In the genomic region with DNA sequence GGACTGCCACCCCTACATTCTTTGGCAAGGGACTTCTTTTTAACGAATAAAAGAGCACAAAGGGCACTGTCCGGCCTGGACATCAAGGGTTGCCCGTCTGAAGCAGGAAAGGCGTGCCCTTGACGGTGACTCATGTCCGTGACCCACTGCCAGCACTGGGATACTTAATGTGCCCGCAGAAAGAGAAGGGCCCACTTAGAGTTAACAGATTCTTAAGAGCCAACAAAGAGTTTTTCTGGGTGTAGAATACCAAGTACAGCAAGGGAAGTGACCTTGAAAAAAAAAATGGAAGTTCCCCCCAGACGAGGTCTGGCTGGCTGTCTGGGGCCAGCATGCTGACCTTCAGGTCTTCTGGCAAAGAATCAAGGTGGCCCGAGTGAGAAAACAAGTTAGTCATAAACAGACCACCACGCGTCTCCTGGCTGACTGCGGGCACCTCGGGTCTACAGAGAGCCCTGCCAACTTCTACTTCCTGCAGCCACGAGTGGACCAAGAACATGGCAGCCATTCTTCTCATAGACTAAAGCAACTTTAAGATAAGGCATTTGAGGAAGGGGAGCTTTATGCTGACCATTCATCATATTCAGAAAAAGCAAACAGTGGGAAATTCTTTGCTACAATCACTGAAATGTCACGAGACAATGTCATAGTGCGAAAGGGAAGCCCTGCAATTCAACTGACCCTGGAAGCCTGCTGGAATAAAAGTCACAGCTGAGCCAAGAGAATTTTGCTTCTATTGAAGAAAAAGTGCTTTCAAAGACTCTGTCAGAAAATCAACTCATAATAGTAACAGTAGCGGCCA, we compare ENCODE assay signal across 12 cellular contexts. TPM values are rescaled to one million over a fixed set of nuclear protein-coding genes. Genes with fewer than 3 reads are reported as not detected.
DNase-seq lines count a peak whose midpoint lies in the region; ATAC-seq and TF ChIP-seq lines count a peak whose summit lies in the region.
"Had no signal": no experiment of that assay in that cellular context is flagged by ENCODE, and none has a peak within 500 bp of the region (broad histone marks: within the 10 kb centered on the region; RNA-seq: fewer than 3 reads in every experiment).

No MANE protein-coding gene starts in this region.

- in situ Hi-C loops in GM13976 (cut with MboI; ENCODE audit: low sequenced_read_pairs, unreplicated experiment): no loop called here

- no peaks in the 10 kb centered on the region for H3K9me3 ChIP-seq in BLaER1
- H3K9me3 ChIP-seq in SJCRH30 (replicated peaks): no peaks in the 10 kb centered on the region
- no peaks in the 10 kb centered on the region for H3K9me3 ChIP-seq in ovary

- peaks cover 96% of the 10 kb centered on the region for H3K4me1 ChIP-seq in BLaER1
- peaks cover 30% of the 10 kb centered on the region for H3K4me1 ChIP-seq in SJCRH30
- H3K4me1 ChIP-seq in ovary (ENCODE audit: insufficient read depth): peaks cover 19% of the 10 kb centered on the region

- H3K27ac ChIP-seq in BLaER1: 0 out of 2 replicates have a peak overlapping the region, but pooled peaks have one; percentile 39
- 0 out of 2 replicates have a peak overlapping the region, but pooled peaks have one; percentile 88 for H3K27ac ChIP-seq in SJCRH30
- H3K27ac ChIP-seq in ovary: peak overlapping the region in 1 of 2 donors; percentile 6

- WGBS in ovary, 3 donors: 40 to 45% (median 44%) methylated on average over 17 of the region's 17 CpGs

- TF ChIP-seq POLR2A in ovary (IDR thresholded peaks at IDR 0.05): no peak

- no peaks in the 10 kb centered on the region for H3K27me3 ChIP-seq in BLaER1
- H3K27me3 ChIP-seq in SJCRH30: no peaks in the 10 kb centered on the region
- H3K27me3 ChIP-seq in ovary: no peaks in the 10 kb centered on the region

- no peak for TF ChIP-seq CTCF in ovary (IDR thresholded peaks at IDR 0.05)
- no peak for TF ChIP-seq CTCF in GM13976 (IDR thresholded peaks at IDR 0.05; ENCODE audit: borderline replicate concordance, control extremely low read depth, extremely low read depth, insufficient read depth, missing control alignments)

- no peak for ATAC-seq in activated CD4-positive, CD25-positive, alpha-beta regulatory T cell treated with anti-CD3 and anti-CD28 coated beads, Interleukin-2, amount 50 U/mL, for 24 hours
- ATAC-seq in GM18519 (IDR thresholded peaks at IDR 0.05; ENCODE audit: low FRiP score, unreplicated experiment): no peak
- ATAC-seq: activated T-cell treated with anti-CD3 and anti-CD28 coated beads, Interleukin-2, amount 50 U/mL, for 4 hours had no signal

- intact Hi-C loops in ovary (cut with DNase I): no loop called here

- no peak for TF ChIP-seq EP300 in ovary (IDR thresholded peaks at IDR 0.05)

- H3K4me3 ChIP-seq in BLaER1: no peak overlapping the region
- H3K4me3 ChIP-seq in SJCRH30: no peak overlapping the region
- H3K4me3 ChIP-seq in ovary: no peak overlapping the region

- H3K4me2 ChIP-seq in BLaER1: peak overlapping the region; percentile 98

- H4K20me1 ChIP-seq in BLaER1: no peaks in the 10 kb centered on the region

- DNase-seq in SJCRH30: no peak
- peak; percentile 55 for DNase-seq in glomerular endothelial cell (ENCODE audit: extremely low read depth, low read depth, low spot score)
- DNase-seq in ovary: peak; percentile 48 to 71 (median 58)
- DNase-seq in stimulated activated naive CD4-positive, alpha-beta T cell treated with Interleukin-2 at 50 U/mL for 16 hours (lab: John Stamatoyannopoulos, UW): no peak
- no peak for DNase-seq in GM13976 (ENCODE audit: low spot score)
- DNase-seq: activated T-cell treated with anti-CD3 and anti-CD28 coated beads, Interleukin-2, amount 50 U/mL, for 4 hours; COR-L47; NCI-H1417; SHP77 had no signal

- H3K9ac ChIP-seq in BLaER1: no peak overlapping the region

- peaks cover 27% of the 10 kb centered on the region for H3K36me3 ChIP-seq in BLaER1
- H3K36me3 ChIP-seq in SJCRH30: peaks cover 24% of the 10 kb centered on the region
- H3K36me3 ChIP-seq in ovary: no peaks in the 10 kb centered on the region

RNA-seq across cellular contexts. Expression of gene SELPLG, which starts 10.4 kb away (rescaled TPM):
- total RNA-seq in SJCRH30 (2014; rRNA removed; shearing (Covaris generic)): 0.15 and 0.32 TPM in 2 replicates
- 0.48 and 0.58 TPM in 2 replicates for total RNA-seq in glomerular endothelial cell
- total RNA-seq in ovary: 1 to 10 TPM; 1.1 to 8.4 (median 2.9) TPM
- 1 to 10 TPM; 1.8 to 5.1 TPM for polyA plus RNA-seq in ovary

RNA-seq across cellular contexts. Expression of gene TMEM119, which starts 46.3 kb away (rescaled TPM):
- 19.1 TPM in 2 replicates for total RNA-seq in SJCRH30 (2014; rRNA removed; shearing (Covaris generic))
- total RNA-seq in glomerular endothelial cell: not detected in 2 replicates
- total RNA-seq in ovary: 1 to 10 TPM in 5 of 7 donors, under 1 TPM in 2; 0.25 to 3.9 (median 1.7) TPM
- polyA plus RNA-seq in ovary: 10 to 100 TPM in 1 of 2 donors, 1 to 10 TPM in 1; 2.0 to 12.3 TPM

Comparison
In these comparisons a context has a peak if more than half of its experiments do, and no peak if none do; other contexts are left out.
1. DNase-seq: peak in glomerular endothelial cell (single experiment) and ovary (5 of 5); none in SJCRH30 (0 of 2), stimulated activated naive CD4-positive, alpha-beta T cell treated with Interleukin-2 at 50 U/mL for 16 hours (single experiment) and GM13976 (single experiment).